In the genomic region with DNA sequence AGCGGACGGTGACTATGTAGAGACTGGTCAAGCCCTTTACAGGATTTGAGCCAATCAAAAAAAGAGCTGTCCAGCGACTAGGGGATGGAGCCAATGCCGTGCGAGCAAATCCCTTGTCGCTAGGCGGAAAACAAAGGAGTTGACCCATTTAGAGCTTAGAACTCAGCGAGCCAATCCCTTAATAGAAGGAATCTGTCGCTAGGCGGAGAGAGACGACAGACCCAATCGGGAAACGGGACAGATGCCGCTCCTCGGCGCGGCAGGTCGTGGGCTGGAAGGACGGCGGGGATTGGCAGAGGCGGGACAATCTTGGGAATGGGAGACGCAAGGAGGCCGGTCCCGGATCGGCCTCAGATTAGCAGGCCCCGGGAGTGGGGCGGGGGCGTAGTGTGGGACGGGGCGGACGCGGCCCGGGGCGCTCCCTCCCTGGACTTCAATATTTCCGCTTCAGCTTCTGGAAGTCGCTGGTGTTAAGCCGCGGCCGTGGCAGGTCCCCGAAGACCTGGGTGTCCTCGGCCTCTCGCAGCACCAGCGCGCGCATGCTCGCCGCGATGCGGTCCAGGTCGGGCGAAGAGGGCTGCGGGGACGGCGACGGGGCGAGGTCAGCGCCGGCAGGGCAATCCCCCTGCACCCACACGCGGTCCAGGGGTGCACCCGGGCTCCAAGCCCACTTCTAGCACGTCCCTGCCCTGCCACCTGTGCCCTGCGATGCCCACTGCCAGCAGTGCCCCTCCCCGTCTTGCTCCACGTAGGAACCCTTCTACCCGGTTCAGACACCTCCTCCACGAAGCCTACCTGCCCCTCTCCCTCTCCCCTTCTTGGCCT, we compare ENCODE assay signal across 1 cellular context.
TF ChIP-seq lines count a peak whose summit lies in the region.

No MANE protein-coding gene starts in this region.

TF ChIP-seq in K562, 482 proteins besides CTCF, POLR2A, EP300 and RAD21 (continued from another document and continues in another):
- TF ChIP-seq, protein P1, sequence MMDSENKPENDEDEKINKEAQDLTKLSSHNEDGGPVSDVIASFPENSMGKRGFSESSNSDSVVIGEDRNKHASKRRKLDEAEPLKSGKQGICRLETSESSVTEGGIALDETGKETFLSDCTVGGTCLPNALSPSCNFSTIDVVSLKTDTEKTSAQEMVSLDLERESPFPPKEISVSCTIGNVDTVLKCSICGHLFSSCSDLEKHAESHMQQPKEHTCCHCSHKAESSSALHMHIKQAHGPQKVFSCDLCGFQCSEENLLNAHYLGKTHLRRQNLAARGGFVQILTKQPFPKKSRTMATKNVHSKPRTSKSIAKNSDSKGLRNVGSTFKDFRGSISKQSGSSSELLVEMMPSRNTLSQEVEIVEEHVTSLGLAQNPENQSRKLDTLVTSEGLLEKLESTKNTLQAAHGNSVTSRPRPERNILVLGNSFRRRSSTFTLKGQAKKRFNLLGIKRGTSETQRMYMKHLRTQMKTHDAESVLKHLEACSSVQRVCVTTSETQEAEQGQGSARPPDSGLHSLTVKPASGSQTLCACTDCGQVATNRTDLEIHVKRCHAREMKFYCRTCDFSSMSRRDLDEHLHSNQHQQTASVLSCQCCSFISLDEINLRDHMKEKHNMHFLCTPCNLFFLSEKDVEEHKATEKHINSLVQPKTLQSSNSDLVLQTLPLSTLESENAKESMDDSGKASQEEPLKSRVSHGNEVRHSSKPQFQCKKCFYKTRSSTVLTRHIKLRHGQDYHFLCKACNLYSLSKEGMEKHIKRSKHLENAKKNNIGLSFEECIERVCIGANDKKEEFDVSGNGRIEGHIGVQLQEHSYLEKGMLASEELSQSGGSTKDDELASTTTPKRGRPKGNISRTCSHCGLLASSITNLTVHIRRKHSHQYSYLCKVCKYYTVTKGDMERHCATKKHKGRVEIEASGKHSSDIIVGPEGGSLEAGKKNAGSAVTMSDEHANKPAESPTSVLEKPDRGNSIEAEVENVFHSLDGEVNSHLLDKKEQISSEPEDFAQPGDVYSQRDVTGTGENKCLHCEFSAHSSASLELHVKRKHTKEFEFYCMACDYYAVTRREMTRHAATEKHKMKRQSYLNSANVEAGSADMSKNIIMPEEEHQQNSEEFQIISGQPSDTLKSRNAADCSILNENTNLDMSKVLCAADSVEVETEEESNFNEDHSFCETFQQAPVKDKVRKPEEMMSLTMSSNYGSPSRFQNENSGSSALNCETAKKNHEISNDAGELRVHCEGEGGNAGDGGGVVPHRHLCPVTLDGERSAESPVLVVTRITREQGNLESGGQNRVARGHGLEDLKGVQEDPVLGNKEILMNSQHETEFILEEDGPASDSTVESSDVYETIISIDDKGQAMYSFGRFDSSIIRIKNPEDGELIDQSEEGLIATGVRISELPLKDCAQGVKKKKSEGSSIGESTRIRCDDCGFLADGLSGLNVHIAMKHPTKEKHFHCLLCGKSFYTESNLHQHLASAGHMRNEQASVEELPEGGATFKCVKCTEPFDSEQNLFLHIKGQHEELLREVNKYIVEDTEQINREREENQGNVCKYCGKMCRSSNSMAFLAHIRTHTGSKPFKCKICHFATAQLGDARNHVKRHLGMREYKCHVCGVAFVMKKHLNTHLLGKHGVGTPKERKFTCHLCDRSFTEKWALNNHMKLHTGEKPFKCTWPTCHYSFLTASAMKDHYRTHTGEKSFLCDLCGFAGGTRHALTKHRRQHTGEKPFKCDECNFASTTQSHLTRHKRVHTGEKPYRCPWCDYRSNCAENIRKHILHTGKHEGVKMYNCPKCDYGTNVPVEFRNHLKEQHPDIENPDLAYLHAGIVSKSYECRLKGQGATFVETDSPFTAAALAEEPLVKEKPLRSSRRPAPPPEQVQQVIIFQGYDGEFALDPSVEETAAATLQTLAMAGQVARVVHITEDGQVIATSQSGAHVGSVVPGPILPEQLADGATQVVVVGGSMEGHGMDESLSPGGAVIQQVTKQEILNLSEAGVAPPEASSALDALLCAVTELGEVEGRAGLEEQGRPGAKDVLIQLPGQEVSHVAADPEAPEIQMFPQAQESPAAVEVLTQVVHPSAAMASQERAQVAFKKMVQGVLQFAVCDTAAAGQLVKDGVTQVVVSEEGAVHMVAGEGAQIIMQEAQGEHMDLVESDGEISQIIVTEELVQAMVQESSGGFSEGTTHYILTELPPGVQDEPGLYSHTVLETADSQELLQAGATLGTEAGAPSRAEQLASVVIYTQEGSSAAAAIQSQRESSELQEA (IDR thresholded peaks at IDR 0.05; ENCODE audit: low read depth), result no peak
- TF ChIP-seq, protein P2, sequence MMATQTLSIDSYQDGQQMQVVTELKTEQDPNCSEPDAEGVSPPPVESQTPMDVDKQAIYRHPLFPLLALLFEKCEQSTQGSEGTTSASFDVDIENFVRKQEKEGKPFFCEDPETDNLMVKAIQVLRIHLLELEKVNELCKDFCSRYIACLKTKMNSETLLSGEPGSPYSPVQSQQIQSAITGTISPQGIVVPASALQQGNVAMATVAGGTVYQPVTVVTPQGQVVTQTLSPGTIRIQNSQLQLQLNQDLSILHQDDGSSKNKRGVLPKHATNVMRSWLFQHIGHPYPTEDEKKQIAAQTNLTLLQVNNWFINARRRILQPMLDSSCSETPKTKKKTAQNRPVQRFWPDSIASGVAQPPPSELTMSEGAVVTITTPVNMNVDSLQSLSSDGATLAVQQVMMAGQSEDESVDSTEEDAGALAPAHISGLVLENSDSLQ (IDR thresholded peaks at IDR 0.05), result peak; percentile 85
- TF ChIP-seq ZNF408 (CRISPR knock-in tag; IDR thresholded peaks at IDR 0.05; ENCODE audit: low read depth), result no peak
- TF ChIP-seq, protein P3, sequence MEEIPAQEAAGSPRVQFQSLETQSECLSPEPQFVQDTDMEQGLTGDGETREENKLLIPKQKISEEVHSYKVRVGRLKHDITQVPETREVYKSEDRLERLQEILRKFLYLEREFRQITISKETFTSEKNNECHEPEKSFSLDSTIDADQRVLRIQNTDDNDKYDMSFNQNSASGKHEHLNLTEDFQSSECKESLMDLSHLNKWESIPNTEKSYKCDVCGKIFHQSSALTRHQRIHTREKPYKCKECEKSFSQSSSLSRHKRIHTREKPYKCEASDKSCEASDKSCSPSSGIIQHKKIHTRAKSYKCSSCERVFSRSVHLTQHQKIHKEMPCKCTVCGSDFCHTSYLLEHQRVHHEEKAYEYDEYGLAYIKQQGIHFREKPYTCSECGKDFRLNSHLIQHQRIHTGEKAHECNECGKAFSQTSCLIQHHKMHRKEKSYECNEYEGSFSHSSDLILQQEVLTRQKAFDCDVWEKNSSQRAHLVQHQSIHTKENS (CRISPR knock-in tag; IDR thresholded peaks at IDR 0.05), result no peak
- no peak for TF ChIP-seq ZNF41 (CRISPR knock-in tag; conservative IDR thresholded peaks at IDR 0.05)
- TF ChIP-seq NR2C2 (CRISPR knock-in tag; IDR thresholded peaks at IDR 0.05), result no peak
- peak; percentile 45; the same call in 1 of the 2 replicates for TF ChIP-seq NR2C2 (tag; IDR thresholded peaks at IDR 0.05)
- TF ChIP-seq HDAC6 (IDR thresholded peaks at IDR 0.05; ENCODE audit: low read depth, low read length), result no peak
- no peak for TF ChIP-seq EZH2 (IDR thresholded peaks at IDR 0.05; ENCODE audit: borderline replicate concordance, low read depth, low read length)
- TF ChIP-seq, protein P4, sequence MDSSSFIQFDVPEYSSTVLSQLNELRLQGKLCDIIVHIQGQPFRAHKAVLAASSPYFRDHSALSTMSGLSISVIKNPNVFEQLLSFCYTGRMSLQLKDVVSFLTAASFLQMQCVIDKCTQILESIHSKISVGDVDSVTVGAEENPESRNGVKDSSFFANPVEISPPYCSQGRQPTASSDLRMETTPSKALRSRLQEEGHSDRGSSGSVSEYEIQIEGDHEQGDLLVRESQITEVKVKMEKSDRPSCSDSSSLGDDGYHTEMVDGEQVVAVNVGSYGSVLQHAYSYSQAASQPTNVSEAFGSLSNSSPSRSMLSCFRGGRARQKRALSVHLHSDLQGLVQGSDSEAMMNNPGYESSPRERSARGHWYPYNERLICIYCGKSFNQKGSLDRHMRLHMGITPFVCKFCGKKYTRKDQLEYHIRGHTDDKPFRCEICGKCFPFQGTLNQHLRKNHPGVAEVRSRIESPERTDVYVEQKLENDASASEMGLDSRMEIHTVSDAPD (CRISPR knock-in tag; IDR thresholded peaks at IDR 0.05), result no peak
- no peak for TF ChIP-seq ZKSCAN3 (CRISPR knock-in tag; IDR thresholded peaks at IDR 0.05)
- TF ChIP-seq THRAP3 (IDR thresholded peaks at IDR 0.05; ENCODE audit: borderline replicate concordance), result no peak
- TF ChIP-seq, protein P5, sequence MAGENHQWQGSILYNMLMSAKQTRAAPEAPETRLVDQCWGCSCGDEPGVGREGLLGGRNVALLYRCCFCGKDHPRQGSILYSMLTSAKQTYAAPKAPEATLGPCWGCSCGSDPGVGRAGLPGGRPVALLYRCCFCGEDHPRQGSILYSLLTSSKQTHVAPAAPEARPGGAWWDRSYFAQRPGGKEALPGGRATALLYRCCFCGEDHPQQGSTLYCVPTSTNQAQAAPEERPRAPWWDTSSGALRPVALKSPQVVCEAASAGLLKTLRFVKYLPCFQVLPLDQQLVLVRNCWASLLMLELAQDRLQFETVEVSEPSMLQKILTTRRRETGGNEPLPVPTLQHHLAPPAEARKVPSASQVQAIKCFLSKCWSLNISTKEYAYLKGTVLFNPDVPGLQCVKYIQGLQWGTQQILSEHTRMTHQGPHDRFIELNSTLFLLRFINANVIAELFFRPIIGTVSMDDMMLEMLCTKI (IDR thresholded peaks at IDR 0.05; ENCODE audit: partially characterized antibody), result no peak
- no peak for TF ChIP-seq ZNF696 (CRISPR knock-in tag; conservative IDR thresholded peaks at IDR 0.05)
- peak; percentile 17; the same call in 1 of the 2 replicates for TF ChIP-seq ESRRA (IDR thresholded peaks at IDR 0.05; ENCODE audit: borderline replicate concordance, low read depth)
- TF ChIP-seq CHD2 (IDR thresholded peaks at IDR 0.05; ENCODE audit: low read depth, low read length), result peak; percentile 67
- TF ChIP-seq, protein P6, sequence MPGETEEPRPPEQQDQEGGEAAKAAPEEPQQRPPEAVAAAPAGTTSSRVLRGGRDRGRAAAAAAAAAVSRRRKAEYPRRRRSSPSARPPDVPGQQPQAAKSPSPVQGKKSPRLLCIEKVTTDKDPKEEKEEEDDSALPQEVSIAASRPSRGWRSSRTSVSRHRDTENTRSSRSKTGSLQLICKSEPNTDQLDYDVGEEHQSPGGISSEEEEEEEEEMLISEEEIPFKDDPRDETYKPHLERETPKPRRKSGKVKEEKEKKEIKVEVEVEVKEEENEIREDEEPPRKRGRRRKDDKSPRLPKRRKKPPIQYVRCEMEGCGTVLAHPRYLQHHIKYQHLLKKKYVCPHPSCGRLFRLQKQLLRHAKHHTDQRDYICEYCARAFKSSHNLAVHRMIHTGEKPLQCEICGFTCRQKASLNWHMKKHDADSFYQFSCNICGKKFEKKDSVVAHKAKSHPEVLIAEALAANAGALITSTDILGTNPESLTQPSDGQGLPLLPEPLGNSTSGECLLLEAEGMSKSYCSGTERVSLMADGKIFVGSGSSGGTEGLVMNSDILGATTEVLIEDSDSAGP (CRISPR knock-in tag; IDR thresholded peaks at IDR 0.05), result no peak
- TF ChIP-seq TFAM (CRISPR knock-in tag; conservative IDR thresholded peaks at IDR 0.05), result no peak
- no peak for TF ChIP-seq ZNF24 (IDR thresholded peaks at IDR 0.05)
- TF ChIP-seq ZNF184 (CRISPR knock-in tag; IDR thresholded peaks at IDR 0.05), result no peak
- TF ChIP-seq CBFA2T3 (IDR thresholded peaks at IDR 0.05), result no peak
- peak; percentile 99 for TF ChIP-seq RFX5 (IDR thresholded peaks at IDR 0.05; ENCODE audit: low read depth, low read length)
- peak; percentile 22 for TF ChIP-seq TAF1 (IDR thresholded peaks at IDR 0.05; ENCODE audit: control insufficient read depth, extremely low read depth, insufficient read depth, low read length, severe bottlenecking)
- no peak for TF ChIP-seq BRD4 (IDR thresholded peaks at IDR 0.05)
- no peak for TF ChIP-seq MED1 (CRISPR knock-in tag; IDR thresholded peaks at IDR 0.05; ENCODE audit: borderline replicate concordance)
- TF ChIP-seq, protein P7, sequence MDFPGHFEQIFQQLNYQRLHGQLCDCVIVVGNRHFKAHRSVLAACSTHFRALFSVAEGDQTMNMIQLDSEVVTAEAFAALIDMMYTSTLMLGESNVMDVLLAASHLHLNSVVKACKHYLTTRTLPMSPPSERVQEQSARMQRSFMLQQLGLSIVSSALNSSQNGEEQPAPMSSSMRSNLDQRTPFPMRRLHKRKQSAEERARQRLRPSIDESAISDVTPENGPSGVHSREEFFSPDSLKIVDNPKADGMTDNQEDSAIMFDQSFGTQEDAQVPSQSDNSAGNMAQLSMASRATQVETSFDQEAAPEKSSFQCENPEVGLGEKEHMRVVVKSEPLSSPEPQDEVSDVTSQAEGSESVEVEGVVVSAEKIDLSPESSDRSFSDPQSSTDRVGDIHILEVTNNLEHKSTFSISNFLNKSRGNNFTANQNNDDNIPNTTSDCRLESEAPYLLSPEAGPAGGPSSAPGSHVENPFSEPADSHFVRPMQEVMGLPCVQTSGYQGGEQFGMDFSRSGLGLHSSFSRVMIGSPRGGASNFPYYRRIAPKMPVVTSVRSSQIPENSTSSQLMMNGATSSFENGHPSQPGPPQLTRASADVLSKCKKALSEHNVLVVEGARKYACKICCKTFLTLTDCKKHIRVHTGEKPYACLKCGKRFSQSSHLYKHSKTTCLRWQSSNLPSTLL (IDR thresholded peaks at IDR 0.05), result peak; percentile 92
- TF ChIP-seq, protein P8, sequence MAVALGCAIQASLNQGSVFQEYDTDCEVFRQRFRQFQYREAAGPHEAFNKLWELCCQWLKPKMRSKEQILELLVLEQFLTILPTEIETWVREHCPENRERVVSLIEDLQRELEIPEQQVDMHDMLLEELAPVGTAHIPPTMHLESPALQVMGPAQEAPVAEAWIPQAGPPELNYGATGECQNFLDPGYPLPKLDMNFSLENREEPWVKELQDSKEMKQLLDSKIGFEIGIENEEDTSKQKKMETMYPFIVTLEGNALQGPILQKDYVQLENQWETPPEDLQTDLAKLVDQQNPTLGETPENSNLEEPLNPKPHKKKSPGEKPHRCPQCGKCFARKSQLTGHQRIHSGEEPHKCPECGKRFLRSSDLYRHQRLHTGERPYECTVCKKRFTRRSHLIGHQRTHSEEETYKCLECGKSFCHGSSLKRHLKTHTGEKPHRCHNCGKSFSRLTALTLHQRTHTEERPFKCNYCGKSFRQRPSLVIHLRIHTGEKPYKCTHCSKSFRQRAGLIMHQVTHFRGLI (CRISPR knock-in tag; IDR thresholded peaks at IDR 0.05), result no peak
- TF ChIP-seq HLTF (IDR thresholded peaks at IDR 0.05), result peak; percentile 13; the same call in 1 of the 2 replicates
- TF ChIP-seq MYBL2 (IDR thresholded peaks at IDR 0.05; ENCODE audit: low read depth), result no peak
- TF ChIP-seq MYBL2 (CRISPR knock-in tag; IDR thresholded peaks at IDR 0.05; ENCODE audit: borderline replicate concordance), result no peak
- no peak for TF ChIP-seq IRF2 (CRISPR knock-in tag; IDR thresholded peaks at IDR 0.05)
- TF ChIP-seq, protein P9, sequence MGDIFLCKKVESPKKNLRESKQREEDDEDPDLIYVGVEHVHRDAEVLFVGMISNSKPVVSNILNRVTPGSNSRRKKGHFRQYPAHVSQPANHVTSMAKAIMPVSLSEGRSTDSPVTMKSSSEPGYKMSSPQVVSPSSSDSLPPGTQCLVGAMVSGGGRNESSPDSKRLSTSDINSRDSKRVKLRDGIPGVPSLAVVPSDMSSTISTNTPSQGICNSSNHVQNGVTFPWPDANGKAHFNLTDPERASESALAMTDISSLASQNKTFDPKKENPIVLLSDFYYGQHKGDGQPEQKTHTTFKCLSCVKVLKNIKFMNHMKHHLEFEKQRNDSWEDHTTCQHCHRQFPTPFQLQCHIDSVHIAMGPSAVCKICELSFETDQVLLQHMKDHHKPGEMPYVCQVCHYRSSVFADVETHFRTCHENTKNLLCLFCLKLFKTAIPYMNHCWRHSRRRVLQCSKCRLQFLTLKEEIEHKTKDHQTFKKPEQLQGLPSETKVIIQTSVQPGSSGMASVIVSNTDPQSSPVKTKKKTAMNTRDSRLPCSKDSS (IDR thresholded peaks at IDR 0.05; ENCODE audit: low read depth, partially characterized antibody), result no peak
- no peak for TF ChIP-seq ZNF239 (CRISPR knock-in tag; IDR thresholded peaks at IDR 0.05)
- no peak for TF ChIP-seq FOXA3 (CRISPR knock-in tag; conservative IDR thresholded peaks at IDR 0.05 in 1 of 2, IDR thresholded peaks at IDR 0.05 in 1 of 2)
